24 cellular contexts compared by ENCODE assay signal in the genomic region with DNA sequence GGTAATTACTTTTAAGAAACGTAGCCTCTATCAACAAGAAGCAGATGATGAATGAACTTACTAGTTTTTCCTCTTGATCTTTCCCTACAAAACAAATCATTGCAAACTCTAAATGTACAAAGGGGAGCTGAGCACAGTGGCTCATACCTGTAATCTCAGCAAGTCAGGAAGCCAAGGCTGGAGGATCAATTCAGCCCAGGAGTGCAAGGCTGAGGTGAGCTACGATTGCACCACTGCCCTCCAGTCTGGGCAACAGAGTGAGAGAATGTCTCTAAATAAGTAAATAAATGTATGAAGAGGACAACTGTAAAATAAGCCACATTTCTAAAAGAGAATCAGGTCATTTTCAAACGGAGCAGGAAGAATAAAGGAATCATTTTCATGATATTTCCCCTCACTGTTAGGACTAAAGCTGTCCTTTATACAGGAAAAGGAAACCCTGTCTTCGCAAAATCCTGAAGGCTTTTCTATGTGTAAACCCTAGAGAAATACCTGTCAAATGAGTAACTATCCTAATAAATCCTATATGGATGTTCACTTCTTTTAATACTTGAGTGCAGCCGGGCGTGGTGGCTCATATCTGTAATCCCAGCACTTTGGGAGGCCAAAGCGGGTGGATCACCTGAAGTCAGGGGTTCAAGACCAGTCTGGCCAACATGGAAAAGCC. TPM values are rescaled to one million over a fixed set of nuclear protein-coding genes. Genes with fewer than 3 reads are reported as not detected.
DNase-seq lines count a peak whose midpoint lies in the region; ATAC-seq and TF ChIP-seq lines count a peak whose summit lies in the region.
"Had no signal": no experiment of that assay in that cellular context is flagged by ENCODE, and none has a peak within 500 bp of the region (broad histone marks: within the 10 kb centered on the region; RNA-seq: fewer than 3 reads in every experiment).

No MANE protein-coding gene starts in this region.

- H2AFZ ChIP-seq in GM23248: no peak overlapping the region

- H3K4me3 ChIP-seq in GM23248 (no peak overlapping the region), Panc1 (ENCODE audit: low read depth in 2 of 2, low read length in 2 of 2) (no peak overlapping the region)
- H3K4me3 ChIP-seq: BLaER1 had no signal

- POLR2A ChIA-PET in Panc1 (lab: Charles Lee): no interaction called here

- ATAC-seq in Panc1 (peak; percentile 68), naive B cell (ENCODE audit: low read depth in 2 of 2) (no peak), SK-N-SH treated with all-trans-retinoic acid at 6 μM for 48 hours (no peak)
- ATAC-seq: HCT116; stimulated activated effector memory CD8-positive, alpha-beta T cell treated with anti-CD3 and anti-CD28 coated beads, Interleukin-12 subunit alpha, Interleukin-12 subunit beta, amount 100 ng/mL, for 72 hours had no signal

- no peak for TF ChIP-seq CTCF in Panc1 (IDR thresholded peaks at IDR 0.05)

- H3K4me3 Mint-ChIP-seq in naive B cell: peak overlapping the region; percentile 29 to 78 (median 60)
- H3K4me3 Mint-ChIP-seq: endodermal cell; stimulated activated effector memory CD8-positive, alpha-beta T cell treated with anti-CD3 and anti-CD28 coated beads, Interleukin-12 subunit alpha, Interleukin-12 subunit beta, amount 100 ng/mL, for 72 hours had no signal

- H3K36me3 ChIP-seq in GM23248 (ENCODE audit: low read depth) (no peaks in the 10 kb centered on the region), Panc1 (ENCODE audit: control insufficient read depth, insufficient read depth, low read length) (no peaks in the 10 kb centered on the region)
- H3K36me3 ChIP-seq: BLaER1 had no signal

- BruUV-seq in Panc1 (replicated peaks; lab: Mats Ljungman, UMichigan): no TSS peak

- DNase-seq in GM23248 (no peak), Panc1 (ENCODE audit: low read depth, low spot score) (no peak), epithelial cell of prostate (ENCODE audit: low read depth, low spot score) (no peak), naive B cell (no peak), CD1c-positive myeloid dendritic cell (ENCODE audit: extremely low spot score) (no peak), inferior parietal cortex (ENCODE audit: extremely low spot score) (no peak), NAMALWA (ENCODE audit: low spot score) (no peak)
- DNase-seq: ACHN; activated CD4-positive, alpha-beta T cell treated with anti-CD3 and anti-CD28 coated beads for 4 hours; activated naive CD4-positive, alpha-beta T cell treated with Interleukin-2 at 50 U/mL for 16 hours; activated T-cell treated with anti-CD3 and anti-CD28 coated beads, Interleukin-2, amount 50 U/mL, for 48 hours; amniotic stem cell; Calu3; cortex of kidney; endodermal cell; kidney; NCI-H2081; NCI-H82; stimulated activated CD4-positive, alpha-beta T cell treated with anti-CD3 and anti-CD28 coated beads, Interleukin-2, amount 100 ng/mL, for 48 hours; T-helper 1 cell had no signal

- CTCF ChIA-PET in Panc1 (lab: Charles Lee): no interaction called here

- H3K4me2 ChIP-seq in GM23248 (ENCODE audit: unreplicated experiment): no peak overlapping the region
- H3K4me2 ChIP-seq: BLaER1 had no signal

- H3K9me3 ChIP-seq in GM23248 (ENCODE audit: low read depth): no peaks in the 10 kb centered on the region
- H3K9me3 ChIP-seq in Panc1 (ENCODE audit: control insufficient read depth, insufficient read depth, low read depth, low read length): no peaks in the 10 kb centered on the region
- H3K9me3 ChIP-seq: BLaER1 had no signal

- H3F3A ChIP-seq in GM23248 (ENCODE audit: insufficient read depth): peaks cover 52% of the 10 kb centered on the region

- H3K27ac ChIP-seq in GM23248 (peak overlapping the region; percentile 10; the same call in 1 of the 2 replicates), Panc1 (ENCODE audit: low read length) (no peak overlapping the region), epithelial cell of prostate (peak overlapping the region; percentile 52)
- H3K27ac ChIP-seq: BLaER1 had no signal

- H3K9me2 ChIP-seq in GM23248 (ENCODE audit: insufficient read depth): no peaks in the 10 kb centered on the region

- H3K79me2 ChIP-seq in GM23248 (ENCODE audit: insufficient read depth): peaks cover 100% of the 10 kb centered on the region

- H3K27me3 ChIP-seq in GM23248 (replicated peaks; ENCODE audit: insufficient read depth) (no peaks in the 10 kb centered on the region), Panc1 (ENCODE audit: control insufficient read depth, insufficient read depth, low read length) (no peaks in the 10 kb centered on the region)
- H3K27me3 ChIP-seq: BLaER1 had no signal

- no peak overlapping the region for H3K9ac ChIP-seq in GM23248
- H3K9ac ChIP-seq: BLaER1 had no signal

- H3K4me1 Mint-ChIP-seq in naive B cell: peaks cover 50 to 84% (median 83%) of the 10 kb centered on the region in 3 donors

- intact Hi-C loops in Panc1 (cut with micrococcal nuclease; ENCODE audit: unreplicated experiment): no loop called here

- no peaks in the 10 kb centered on the region for H3K9me3 Mint-ChIP-seq in naive B cell
- H3K9me3 Mint-ChIP-seq: endodermal cell; stimulated activated effector memory CD8-positive, alpha-beta T cell treated with anti-CD3 and anti-CD28 coated beads, Interleukin-12 subunit alpha, Interleukin-12 subunit beta, amount 100 ng/mL, for 72 hours had no signal

- in situ Hi-C loops in GM23248 (cut with MboI) (no loop called here), Panc1 (cut with HindIII; ENCODE audit: low pct_unique_long_range_greater_than_20kb, low sequenced_read_pairs) (no loop called here)

- WGBS in GM23248 (ENCODE audit: low coverage in 1 of 2, low lambda C conversion rate in 2 of 2, missing lambda C conversion rate in 2 of 2), 2 experiments: 86 to 89% methylated on average over 7 of the region's 7 CpGs

- H4K20me1 ChIP-seq in GM23248 (ENCODE audit: insufficient read depth): peaks cover 74% of the 10 kb centered on the region

- H3K36me3 Mint-ChIP-seq in naive B cell: peaks cover 0 to 4% of the 10 kb centered on the region in 2 donors
- H3K36me3 Mint-ChIP-seq: stimulated activated effector memory CD8-positive, alpha-beta T cell treated with anti-CD3 and anti-CD28 coated beads, Interleukin-12 subunit alpha, Interleukin-12 subunit beta, amount 100 ng/mL, for 72 hours had no signal

- H3K27me3 Mint-ChIP-seq in naive B cell: no peaks in the 10 kb centered on the region

- peak overlapping the region; percentile 16 to 96 (median 94) for H3K27ac Mint-ChIP-seq in naive B cell
- H3K27ac Mint-ChIP-seq: endodermal cell; stimulated activated effector memory CD8-positive, alpha-beta T cell treated with anti-CD3 and anti-CD28 coated beads, Interleukin-12 subunit alpha, Interleukin-12 subunit beta, amount 100 ng/mL, for 72 hours had no signal

- peaks cover 40% of the 10 kb centered on the region for H3K4me1 ChIP-seq in GM23248 (ENCODE audit: insufficient read depth)
- peaks cover 25% of the 10 kb centered on the region for H3K4me1 ChIP-seq in Panc1 (ENCODE audit: control insufficient read depth, insufficient read depth, low read length)

TF ChIP-seq in SK-N-SH treated with all-trans-retinoic acid at 6 μM for 48 hours, 23 proteins besides CTCF, POLR2A, EP300 and RAD21:
- TF ChIP-seq ZFP3 (CRISPR knock-in tag; IDR thresholded peaks at IDR 0.05): no peak
- no peak for TF ChIP-seq BACH2 (CRISPR knock-in tag; IDR thresholded peaks at IDR 0.05; ENCODE audit: borderline replicate concordance)
- no peak for TF ChIP-seq CREB5 (CRISPR knock-in tag; IDR thresholded peaks at IDR 0.05; ENCODE audit: low read depth)
- TF ChIP-seq SNAI2 (CRISPR knock-in tag; IDR thresholded peaks at IDR 0.05): no peak
- TF ChIP-seq CSDC2 (CRISPR knock-in tag; IDR thresholded peaks at IDR 0.05): no peak
- TF ChIP-seq OSR1 (CRISPR knock-in tag; IDR thresholded peaks at IDR 0.05): no peak
- no peak for TF ChIP-seq ZFP30 (CRISPR knock-in tag; IDR thresholded peaks at IDR 0.05)
- no peak for TF ChIP-seq TCF4 (CRISPR knock-in tag; IDR thresholded peaks at IDR 0.05; ENCODE audit: borderline replicate concordance)
- TF ChIP-seq ISL1 (CRISPR knock-in tag; IDR thresholded peaks at IDR 0.05): no peak
- no peak for TF ChIP-seq CSRNP3 (CRISPR knock-in tag; IDR thresholded peaks at IDR 0.05)

RNA-seq across cellular contexts. Expression of gene RRAS2, which starts 41.2 kb away (rescaled TPM):
- total RNA-seq in GM23248 (2014; rRNA removed; shearing (Covaris generic)): 328 and 382 TPM in 2 replicates
- polyA plus RNA-seq in GM23248 (2016; fragmentation: Nextera tagmentation; extraction: Ambion mirVana) (260 and 268 TPM in 2 replicates), naive B cell (ENCODE audit: low read depth in 6 of 6) (100 to 1,000 TPM in 4 of 6 donors, 10 to 100 TPM in 2; 95.9 to 155 (median 118) TPM)
- 58.4 TPM for total RNA-seq in Panc1 (2021; ENCODE audit: unreplicated experiment)
- polyA plus RNA-seq in Panc1 (2012; ENCODE audit: insufficient read length): 31.1 TPM
